In the genomic region with DNA sequence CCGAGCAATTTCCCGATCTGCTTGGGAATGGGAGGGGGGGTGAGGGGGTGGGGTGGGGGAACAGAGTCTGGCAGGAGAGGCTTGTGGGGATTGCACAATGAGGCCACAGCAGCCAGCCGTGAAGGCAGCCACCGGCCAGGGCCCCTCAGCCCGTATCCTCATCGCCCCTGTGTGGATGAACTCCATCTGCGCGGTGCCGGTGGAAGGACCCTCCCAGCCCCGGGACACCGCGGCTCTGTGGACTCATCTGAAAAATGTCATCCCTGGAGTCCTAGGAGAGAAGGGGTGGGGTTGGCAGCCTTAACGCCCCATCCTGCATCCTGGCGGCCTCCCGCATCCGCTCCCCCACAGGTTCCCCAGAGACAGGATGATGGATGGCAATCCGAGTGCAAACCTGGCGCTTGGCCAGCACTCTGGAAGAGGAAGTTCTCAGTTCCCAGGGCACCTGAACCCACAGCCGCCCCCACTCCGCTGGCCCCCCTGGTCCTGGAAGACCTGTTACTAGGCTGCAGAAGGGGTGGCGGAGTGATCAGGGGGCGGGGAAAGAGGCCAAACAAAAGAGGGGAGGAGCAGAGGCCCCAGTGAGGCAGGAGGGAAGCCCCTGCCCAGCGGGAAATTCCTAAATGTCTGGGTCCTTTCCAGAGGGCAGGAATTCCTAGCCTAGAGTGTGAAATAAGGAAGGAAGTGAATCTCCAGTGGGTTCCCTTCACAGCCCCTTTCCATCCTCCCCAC, we compare ENCODE assay signal across 8 cellular contexts.
DNase-seq lines count a peak whose midpoint lies in the region; ATAC-seq, FAIRE-seq and TF ChIP-seq lines count a peak whose summit lies in the region.

No MANE protein-coding gene starts in this region.

- ATAC-seq in stimulated activated naive CD8-positive, alpha-beta T cell treated with anti-CD3 and anti-CD28 coated beads, Interleukin-15, Interleukin-2, amounts not matched to agents 100 U/mL and 50 U/mL, for 24 hours = no peak

- DNase-seq in GM20000 (ENCODE audit: low spot score) (peak; percentile 65), NCI-H2171 (lab: John Stamatoyannopoulos, UW) (peak; percentile 100), amniotic epithelial cell (ENCODE audit: low read depth) (peak; percentile 71), iPS-NIHi11 (ENCODE audit: low spot score) (peak; percentile 56), GM19240 (ENCODE audit: insufficient read length, low spot score) (no peak), middle frontal gyrus (ENCODE audit: extremely low spot score, low spot score) (no peak), D721Med (ENCODE audit: insufficient read length, low spot score) (no peak)
- peak; percentile 21 for DNase-seq in stimulated activated naive CD8-positive, alpha-beta T cell treated with anti-CD3 and anti-CD28 coated beads, Interleukin-15, Interleukin-2, amounts not matched to agents 100 U/mL and 50 U/mL, for 24 hours

- no peak for FAIRE-seq in D721Med (lab: Jason Lieb, UNC)

- TF ChIP-seq CTCF in GM20000 (IDR thresholded peaks at IDR 0.05; ENCODE audit: extremely low read depth, missing control alignments) (no peak), D721Med (IDR thresholded peaks at IDR 0.05; ENCODE audit: insufficient read depth, missing control alignments) (no peak)

Comparison
In these comparisons a context has a peak if more than half of its experiments do, and no peak if none do; other contexts are left out.
1. DNase-seq: peak in GM20000 (single experiment), NCI-H2171 (single experiment), amniotic epithelial cell (single experiment), iPS-NIHi11 (single experiment) and stimulated activated naive CD8-positive, alpha-beta T cell treated with anti-CD3 and anti-CD28 coated beads, Interleukin-15, Interleukin-2, amounts not matched to agents 100 U/mL and 50 U/mL, for 24 hours (single experiment); none in GM19240 (single experiment), middle frontal gyrus (single experiment) and D721Med (single experiment).